Comparison of ENCODE assay signal across 14 cellular contexts in genomic region chr1:240091201-240091600, GRCh38. TPM values are rescaled to one million over a fixed set of nuclear protein-coding genes. Genes with fewer than 3 reads are reported as not detected.
A peak's percentile ranks its signal among the peaks of the same experiment; 100 is the strongest.
DNase-seq lines count a peak whose midpoint lies in the region; ATAC-seq, FAIRE-seq and TF ChIP-seq lines count a peak whose summit lies in the region.
"Had no signal": no experiment of that assay in that cellular context is flagged by ENCODE, and none has a peak within 500 bp of the region (broad histone marks: within the 10 kb centered on the region; RNA-seq: fewer than 3 reads in every experiment).

No MANE protein-coding gene starts in this region.

- peak overlapping the region; percentile 97 for H3K4me2 ChIP-seq in A549

- H3K4me1 Mint-ChIP-seq in mesothelial cell of epicardium = peaks cover 8% of the 10 kb centered on the region

- peaks cover 37 to 61% (median 44%) of the 10 kb centered on the region in 3 donors for H3K27me3 ChIP-seq in gastrocnemius medialis

- peaks cover 86% of the 10 kb centered on the region for H3K27me3 Mint-ChIP-seq in mesothelial cell of epicardium (ENCODE audit: low read depth)

- 3% methylated on average over 2 of the region's 2 CpGs for WGBS in A549 (ENCODE audit: missing lambda C conversion rate)

- H3K9me3 ChIP-seq in A549 (no peaks in the 10 kb centered on the region), gastrocnemius medialis (no peaks in the 10 kb centered on the region)

- H3K27ac ChIP-seq in A549 = peak overlapping the region; percentile 76 to 90
- H3K27ac ChIP-seq in gastrocnemius medialis = no peak overlapping the region
- H3K27ac ChIP-seq: spleen had no signal

- CTCF ChIA-PET in A549 (lab: Yijun Ruan, JAX) = interaction anchor here (1.2 to 2.0 kb wide), 6 partner anchors 9 to 61 kb away, joined by 3 to 8 read pairs (median 6); no protein-coding TSS in a partner anchor

- DNase-seq in A549 (ENCODE audit: low read depth in 1 of 2, low spot score in 1 of 2) (peak in 1 of 2 experiments; percentile 14), astrocyte of the cerebellum (ENCODE audit: low read depth) (no peak), mesothelial cell of epicardium (ENCODE audit: low spot score in 2 of 2, unreplicated experiment in 2 of 2) (no peak), NCI-H748 treated with DMSO at 0.1 percent for 48 hours (lab: John Stamatoyannopoulos, UW) (no peak), gastrocnemius medialis (no peak)
- DNase-seq: activated T-cell treated with anti-CD3 and anti-CD28 coated beads, Interleukin-2, amount 50 U/mL, for 1 hour; kidney glomerular epithelial cell; NCI-H446; spleen had no signal

- peaks cover 29% of the 10 kb centered on the region for H3K4me1 ChIP-seq in A549
- peaks cover 0 to 4% of the 10 kb centered on the region in 2 donors for H3K4me1 ChIP-seq in gastrocnemius medialis

- no peaks in the 10 kb centered on the region for H3K9me3 Mint-ChIP-seq in mesothelial cell of epicardium

- no peak overlapping the region for H3K27ac Mint-ChIP-seq in mesothelial cell of epicardium

- no peaks in the 10 kb centered on the region for H3K36me3 ChIP-seq in gastrocnemius medialis
- H3K36me3 ChIP-seq: spleen had no signal

- no peak for TF ChIP-seq CTCF in A549 (IDR thresholded peaks at IDR 0.05)
- no peak for TF ChIP-seq CTCF in astrocyte of the cerebellum (IDR thresholded peaks at IDR 0.05; ENCODE audit: low read depth, low read length, missing control alignments)
- TF ChIP-seq CTCF in mesothelial cell of epicardium (IDR thresholded peaks at IDR 0.05; ENCODE audit: unreplicated experiment) = no peak
- TF ChIP-seq CTCF in gastrocnemius medialis (IDR thresholded peaks at IDR 0.05 in 4 of 5, conservative IDR thresholded peaks at IDR 0.05 in 1 of 5) = no peak

- ATAC-seq in A549 (no peak), GM19395 (IDR thresholded peaks at IDR 0.05; ENCODE audit: unreplicated experiment) (peak; percentile 7), HG03159 (IDR thresholded peaks at IDR 0.05; ENCODE audit: unreplicated experiment) (no peak), GM18505 (IDR thresholded peaks at IDR 0.05; ENCODE audit: unreplicated experiment) (no peak), gastrocnemius medialis (no peak)
- ATAC-seq: HCT116 had no signal

- POLR2A ChIA-PET in A549 (lab: Yijun Ruan, JAX) = interaction anchor here (0.9 kb wide), 1 partner anchor 60 kb away, joined by 3 read pairs; no protein-coding TSS in a partner anchor

- no peak for TF ChIP-seq EP300 in A549 (IDR thresholded peaks at IDR 0.05)

- intact Hi-C loops in gastrocnemius medialis (cut with DNase I; ENCODE audit: low total_unique reads) = no loop called here

- H3K4me3 ChIP-seq in A549 (peak overlapping the region; percentile 71), astrocyte of the cerebellum (ENCODE audit: low read depth, low read length) (peak overlapping the region; percentile 70), gastrocnemius medialis (no peak overlapping the region)

- TF ChIP-seq POLR2A in A549 (IDR thresholded peaks at IDR 0.05; ENCODE audit: low read length) (no peak), GM18505 (IDR thresholded peaks at IDR 0.05; ENCODE audit: borderline replicate concordance, extremely low read depth, insufficient read depth, insufficient read length) (no peak), gastrocnemius medialis (IDR thresholded peaks at IDR 0.05) (no peak)

- in situ Hi-C loops in astrocyte of the cerebellum (cut with HindIII; ENCODE audit: low sequenced_read_pairs) (no loop called here), gastrocnemius medialis (cut with MboI; ENCODE audit: low sequenced_read_pairs in 4 of 4) (no loop called here)

- TF ChIP-seq RAD21 in A549 (conservative IDR thresholded peaks at IDR 0.05 in 1 of 2, IDR thresholded peaks at IDR 0.05 in 1 of 2) = no peak

- FAIRE-seq in A549 (lab: Jason Lieb, UNC) = no peak

- H3K4me3 Mint-ChIP-seq in mesothelial cell of epicardium = peak overlapping the region; percentile 68

- H3K36me3 Mint-ChIP-seq in mesothelial cell of epicardium = no peaks in the 10 kb centered on the region

TF ChIP-seq in A549, 52 proteins besides CTCF, POLR2A, EP300 and RAD21:
- TF ChIP-seq CHD2 (IDR thresholded peaks at IDR 0.05; ENCODE audit: low read length, partially characterized antibody) (no peak), NPAS2 (CRISPR knock-in tag; IDR thresholded peaks at IDR 0.05; ENCODE audit: borderline replicate concordance) (no peak), POLR2AphosphoS2 (conservative IDR thresholded peaks at IDR 0.05; ENCODE audit: low read length) (no peak), E2F6 (IDR thresholded peaks at IDR 0.05; ENCODE audit: borderline replicate concordance, low read depth) (no peak), RCOR1 (IDR thresholded peaks at IDR 0.05; ENCODE audit: low read depth, low read length) (no peak), PBX3 (IDR thresholded peaks at IDR 0.05) (no peak), ZSCAN20 (CRISPR knock-in tag; IDR thresholded peaks at IDR 0.05) (no peak), CHD4 (IDR thresholded peaks at IDR 0.05; ENCODE audit: borderline replicate concordance) (no peak), HOXB5 (CRISPR knock-in tag; IDR thresholded peaks at IDR 0.05) (no peak)
TF ChIP-seq in A549: peak in this region for 0.

RNA-seq across cellular contexts. Expression of gene FMN2, which starts 0.5 kb away (rescaled TPM):
- polyA plus RNA-seq in A549 (2011; rRNA removed) (2.8 and 4.5 TPM in 2 replicates), A549 (2017; fragmentation: RNase III; extraction: RNeasy Plus Mini Kit Qiagen cat#74134 plus additional on column Dnase treatment) (4.1 to 5.4 TPM (median 4.2 TPM) in 3 replicates)
- polyA plus RNA-seq in A549 (2012; cell fraction: cytosol; rRNA removed) = 1.6 and 2.1 TPM in 2 replicates
- polyA plus RNA-seq in A549 (2012; cell fraction: nucleus; rRNA removed) = 2.8 and 3.2 TPM in 2 replicates
- polyA minus RNA-seq in A549 (2011; rRNA and poly(A)+ RNA removed) = 2.3 and 2.4 TPM in 2 replicates
- total RNA-seq in mesothelial cell of epicardium (0.23 to 0.54 TPM (median 0.33 TPM) in 3 replicates), gastrocnemius medialis (under 1 TPM in 1 of 4 donors, not detected in 3; 0.51 TPM)
- total RNA-seq: HT-29 had no signal

Comparison
In these comparisons a context has a peak if more than half of its experiments do, and no peak if none do; other contexts are left out.
1. H3K27ac ChIP-seq: peak in A549 (2 of 2); none in gastrocnemius medialis (0 of 4).
2. H3K4me3 ChIP-seq: peak in A549 (single experiment) and astrocyte of the cerebellum (single experiment); none in gastrocnemius medialis (0 of 4).